In genomic region chr16:26963109-26963508, GRCh38 we compare ENCODE assay signal across 10 cellular contexts.
DNase-seq lines count a peak whose midpoint lies in the region; TF ChIP-seq lines count a peak whose summit lies in the region.
"Had no signal": no experiment of that assay in that cellular context is flagged by ENCODE, and none has a peak within 500 bp of the region (broad histone marks: within the 10 kb centered on the region; RNA-seq: fewer than 3 reads in every experiment).

No MANE protein-coding gene starts in this region.

- WGBS in prostate gland = 69% methylated on average over 4 of the region's 4 CpGs

- H3K9me3 ChIP-seq in prostate gland = no peaks in the 10 kb centered on the region
- H3K9me3 ChIP-seq: BLaER1 had no signal

- no peak overlapping the region for H3K4me3 ChIP-seq in NB4 (ENCODE audit: low read depth, low read length)
- H3K4me3 ChIP-seq in epithelial cell of proximal tubule (ENCODE audit: low read depth, low read length) = no peak overlapping the region
- H3K4me3 ChIP-seq in prostate gland = no peak overlapping the region
- H3K4me3 ChIP-seq: BLaER1 had no signal

- H3K36me3 ChIP-seq in prostate gland = no peaks in the 10 kb centered on the region
- H3K36me3 ChIP-seq: BLaER1 had no signal

- no peak overlapping the region for H3K27ac ChIP-seq in prostate gland
- H3K27ac ChIP-seq: BLaER1 had no signal

- no peak for TF ChIP-seq POLR2A in NB4 (IDR thresholded peaks at IDR 0.05; ENCODE audit: extremely low read depth, insufficient read length)
- TF ChIP-seq POLR2A in prostate gland (IDR thresholded peaks at IDR 0.05) = no peak

- no peaks in the 10 kb centered on the region for H3K4me1 ChIP-seq in prostate gland (replicated peaks)

- TF ChIP-seq CTCF in NB4 (IDR thresholded peaks at IDR 0.05; ENCODE audit: low read depth, low read length) (peak; percentile 35), epithelial cell of proximal tubule (conservative IDR thresholded peaks at IDR 0.05; ENCODE audit: low read depth, low read length) (peak; percentile 53), prostate gland (IDR thresholded peaks at IDR 0.05) (no peak)

- DNase-seq in activated CD4-positive, alpha-beta T cell treated with anti-CD3 and anti-CD28 coated beads for 24 hours (ENCODE audit: low read depth in 2 of 2) = peak; percentile 2
- DNase-seq in activated CD4-positive, alpha-beta T cell treated with anti-CD3 and anti-CD28 coated beads for 1 hour = no peak
- DNase-seq in NB4 (ENCODE audit: low read depth) = peak; percentile 31
- no peak for DNase-seq in epithelial cell of proximal tubule (ENCODE audit: low read depth)
- DNase-seq in stimulated activated CD4-positive, alpha-beta T cell treated with anti-CD3 and anti-CD28 coated beads, Interleukin-4, amount 100 ng/mL, for 48 hours (ENCODE audit: low read depth in 2 of 2) = peak; percentile 7 to 11
- no peak for DNase-seq in A172 (ENCODE audit: low spot score)
- DNase-seq in prostate gland (ENCODE audit: low spot score) = no peak
- no peak for DNase-seq in cerebellar nuclear complex (lab: John Stamatoyannopoulos, UW)
- DNase-seq: NCI-H2081 treated with DMSO at 0.1 percent for 48 hours had no signal

- H3K27me3 ChIP-seq in prostate gland (replicated peaks; ENCODE audit: insufficient read depth) = no peaks in the 10 kb centered on the region
- H3K27me3 ChIP-seq: BLaER1 had no signal

- intact Hi-C loops in prostate gland (cut with DNase I) = no loop called here

Comparison
In these comparisons a context has a peak if more than half of its experiments do, and no peak if none do; other contexts are left out.
1. DNase-seq: peak in activated CD4-positive, alpha-beta T cell treated with anti-CD3 and anti-CD28 coated beads for 24 hours (2 of 2), NB4 (single experiment) and stimulated activated CD4-positive, alpha-beta T cell treated with anti-CD3 and anti-CD28 coated beads, Interleukin-4, amount 100 ng/mL, for 48 hours (2 of 2); none in activated CD4-positive, alpha-beta T cell treated with anti-CD3 and anti-CD28 coated beads for 1 hour (single experiment), epithelial cell of proximal tubule (single experiment), A172 (single experiment), prostate gland (single experiment) and cerebellar nuclear complex (0 of 2).
2. CTCF ChIP-seq: peak in NB4 (single experiment) and epithelial cell of proximal tubule (single experiment); none in prostate gland (0 of 4).